In the genomic region with DNA sequence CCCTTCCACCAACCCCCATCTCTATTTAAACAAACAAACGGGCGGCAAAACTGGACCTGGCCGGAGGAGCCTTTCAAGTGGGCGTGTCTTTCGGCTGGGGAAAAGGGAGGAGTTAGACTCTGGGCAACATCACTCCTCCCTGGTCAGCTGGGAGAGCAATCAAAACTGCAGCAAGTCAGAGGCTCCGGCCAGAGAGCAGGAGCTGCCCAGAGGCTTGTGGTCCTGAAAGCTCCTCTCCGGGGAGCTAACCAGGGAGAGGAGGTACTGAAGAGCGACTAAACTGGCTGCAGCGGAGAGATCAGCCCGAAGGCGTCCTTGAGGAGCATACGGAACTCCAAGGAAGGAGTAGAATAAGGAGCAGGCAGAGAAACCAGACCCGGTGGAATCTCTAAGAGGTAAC, we compare ENCODE assay signal across 8 cellular contexts. TPM values are rescaled to one million over a fixed set of nuclear protein-coding genes. Genes with fewer than 3 reads are reported as not detected.
A peak's percentile ranks its signal among the peaks of the same experiment; 100 is the strongest.
DNase-seq lines count a peak whose midpoint lies in the region; ATAC-seq, FAIRE-seq and TF ChIP-seq lines count a peak whose summit lies in the region.

Gene NEUROD4 (plus strand): TSS at position 191 of the 400 bp plus-strand sequence. CDS start 6,466 bp downstream, outside the sequence.

- DNase-seq in Ammon's horn (ENCODE audit: low spot score) (peak; percentile 35), HEK293T (ENCODE audit: extremely low spot score) (peak; percentile 71), Panc1 (ENCODE audit: low read depth, low spot score) (no peak), endothelial cell of umbilical vein (ENCODE audit: low read depth, low spot score) (peak; percentile 54), mucosa of gallbladder (ENCODE audit: low spot score) (peak; percentile 32), NCI-H345 treated with DMSO at 0.1 percent for 48 hours (lab: John Stamatoyannopoulos, UW; ENCODE audit: unreplicated experiment) (no peak)

- POLR2A ChIA-PET in HEK293T (lab: Yijun Ruan, JAX) (no interaction called here), Panc1 (lab: Charles Lee) (interaction anchor here (0.6 kb wide), 1 partner anchor 107 kb away, joined by 6 read pairs; no protein-coding TSS in a partner anchor), endothelial cell of umbilical vein (lab: Charles Lee) (no interaction called here)

- ATAC-seq in Panc1 (peak; percentile 45; the same call in 1 of the 2 replicates), HG02588 (IDR thresholded peaks at IDR 0.05; ENCODE audit: unreplicated experiment) (no peak), HG02642 (IDR thresholded peaks at IDR 0.05; ENCODE audit: poor library complexity, unreplicated experiment) (no peak)

- BruUV-seq in Panc1 (replicated peaks; lab: Mats Ljungman, UMichigan): no TSS peak
- BruUV-seq in endothelial cell of umbilical vein (replicated peaks; lab: Mats Ljungman, UMichigan): no TSS peak

- FAIRE-seq in endothelial cell of umbilical vein (lab: Jason Lieb, UNC): peak; percentile 37

- no peak within 1 kb of the TSS for H2AFZ ChIP-seq in endothelial cell of umbilical vein (ENCODE audit: low read depth, low read length)

- H3K27ac ChIP-seq in Panc1 (ENCODE audit: low read length) (no peak within 1 kb of the TSS), endothelial cell of umbilical vein (ENCODE audit: insufficient read depth, low read depth, low read length) (no peak within 1 kb of the TSS)

- in situ Hi-C loops in Panc1 (cut with HindIII; ENCODE audit: low pct_unique_long_range_greater_than_20kb, low sequenced_read_pairs): no loop called here

- intact Hi-C loops in Panc1 (cut with micrococcal nuclease; ENCODE audit: unreplicated experiment) (no loop called here), endothelial cell of umbilical vein (cut with micrococcal nuclease) (no loop called here)

- TF ChIP-seq CTCF in Panc1 (IDR thresholded peaks at IDR 0.05) (no peak), endothelial cell of umbilical vein (IDR thresholded peaks at IDR 0.05; ENCODE audit: extremely low read depth in 1 of 2, insufficient read depth in 1 of 2, low read depth in 1 of 2, low read length in 2 of 2) (no peak)

- H3K4me1 ChIP-seq in Panc1 (ENCODE audit: control insufficient read depth, insufficient read depth, low read length) (peaks cover 6% of the 10 kb centered on the region; the same call in 1 of the 2 replicates), endothelial cell of umbilical vein (ENCODE audit: control insufficient read depth, extremely low read depth, insufficient read depth, low read length) (no peaks in the 10 kb centered on the region)

- CTCF ChIA-PET in HEK293T (lab: Yijun Ruan, JAX) (no interaction called here), Panc1 (lab: Charles Lee) (no interaction called here), endothelial cell of umbilical vein (lab: Charles Lee) (interaction anchor here (1.3 to 1.7 kb wide), 2 partner anchors 27 to 48 kb away, joined by 8 to 11 read pairs; no protein-coding TSS in a partner anchor)

- no peak within 1 kb of the TSS for H3K4me2 ChIP-seq in endothelial cell of umbilical vein (ENCODE audit: insufficient read depth, low read length)

- H3K9me3 ChIP-seq in Panc1 (ENCODE audit: control insufficient read depth, insufficient read depth, low read depth, low read length) (no peaks in the 10 kb centered on the region), endothelial cell of umbilical vein (replicated peaks; ENCODE audit: control insufficient read depth, insufficient read depth, low read length) (no peaks in the 10 kb centered on the region)

- no peaks in the 10 kb centered on the region for H4K20me1 ChIP-seq in endothelial cell of umbilical vein (replicated peaks; ENCODE audit: control insufficient read depth, extremely low read depth, insufficient read depth, low read length)

- H3K27me3 ChIP-seq in Panc1 (ENCODE audit: control insufficient read depth, insufficient read depth, low read length) (peaks cover 28% of the 10 kb centered on the region), endothelial cell of umbilical vein (ENCODE audit: control insufficient read depth in 2 of 2, insufficient read depth in 2 of 2, low read length in 2 of 2) (no peaks in the 10 kb centered on the region)

- no peak within 1 kb of the TSS for H3K4me3 ChIP-seq in Panc1 (ENCODE audit: low read depth in 2 of 2, low read length in 2 of 2)
- H3K4me3 ChIP-seq in endothelial cell of umbilical vein (replicated peaks in 1 of 3; ENCODE audit: insufficient read depth in 1 of 3, low read depth in 1 of 3, low read length in 3 of 3): no peak within 1 kb of the TSS

- no peaks in the 10 kb centered on the region for H3K79me2 ChIP-seq in endothelial cell of umbilical vein (ENCODE audit: control insufficient read depth, insufficient read depth, low read length)

- H3K36me3 ChIP-seq in Panc1 (ENCODE audit: control insufficient read depth, insufficient read depth, low read length): no peaks in the 10 kb centered on the region
- H3K36me3 ChIP-seq in endothelial cell of umbilical vein (ENCODE audit: control insufficient read depth in 2 of 2, extremely low read depth in 1 of 2, insufficient read depth in 2 of 2, low read length in 2 of 2): no peaks in the 10 kb centered on the region

- no peak for TF ChIP-seq POLR2A in endothelial cell of umbilical vein (IDR thresholded peaks at IDR 0.05; ENCODE audit: low read depth, low read length)

- H3K9me1 ChIP-seq in endothelial cell of umbilical vein (replicated peaks; ENCODE audit: control insufficient read depth, extremely low read depth, insufficient read depth, low read length): no peaks in the 10 kb centered on the region

- no peak within 1 kb of the TSS for H3K9ac ChIP-seq in endothelial cell of umbilical vein (replicated peaks; ENCODE audit: extremely low read depth, insufficient read depth, low read length)

- dilution Hi-C loops in endothelial cell of umbilical vein (cut with MboI; ENCODE audit: extremely low pct_ligation_motif_present, low sequenced_read_pairs): no loop called here

TF ChIP-seq in HEK293T, 16 proteins besides CTCF, POLR2A, EP300 and RAD21:
- TF ChIP-seq TARDBP (IDR thresholded peaks at IDR 0.05): no peak
- TF ChIP-seq PKNOX1 (IDR thresholded peaks at IDR 0.05): 0 out of 2 replicates have a peak, but pooled peaks have one; percentile 37

TF ChIP-seq in endothelial cell of umbilical vein, 7 proteins besides CTCF, POLR2A, EP300 and RAD21:
- TF ChIP-seq, protein P1, sequence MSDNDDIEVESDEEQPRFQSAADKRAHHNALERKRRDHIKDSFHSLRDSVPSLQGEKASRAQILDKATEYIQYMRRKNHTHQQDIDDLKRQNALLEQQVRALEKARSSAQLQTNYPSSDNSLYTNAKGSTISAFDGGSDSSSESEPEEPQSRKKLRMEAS (IDR thresholded peaks at IDR 0.05; ENCODE audit: insufficient read depth, insufficient read length): no peak
- TF ChIP-seq GATA2 (IDR thresholded peaks at IDR 0.05; ENCODE audit: insufficient read depth, insufficient read length, low read depth, low read length): no peak

RNA-seq across cellular contexts. Expression of gene NEUROD4, which starts in this region (rescaled TPM):
- total RNA-seq in Panc1 (2021; ENCODE audit: unreplicated experiment): not detected
- not detected for polyA plus RNA-seq in Panc1 (2012; ENCODE audit: insufficient read length)
- total RNA-seq in endothelial cell of umbilical vein: not detected in 2 replicates
- polyA plus RNA-seq in endothelial cell of umbilical vein: not detected in 2 replicates
- polyA plus RNA-seq in endothelial cell of umbilical vein (2011; cell fraction: cytosol; rRNA removed): not detected in 2 replicates
- not detected in 2 replicates for polyA plus RNA-seq in endothelial cell of umbilical vein (2011; cell fraction: nucleus; rRNA removed)
- not detected in 2 replicates for polyA plus RNA-seq in endothelial cell of umbilical vein (2012)
- not detected in 2 replicates for polyA minus RNA-seq in endothelial cell of umbilical vein
- not detected for polyA minus RNA-seq in endothelial cell of umbilical vein (2011; cell fraction: cytosol; rRNA and poly(A)+ RNA removed)
- polyA minus RNA-seq in endothelial cell of umbilical vein (2011; cell fraction: nucleus; rRNA and poly(A)+ RNA removed): not detected in 2 replicates
- total RNA-seq in mucosa of gallbladder: not detected

Comparison
In these comparisons a context has a peak if more than half of its experiments do, and no peak if none do; other contexts are left out.
1. Peak in ATAC-seq in Panc1; RNA of the gene not detected or under 1 TPM.
2. Peak in DNase-seq in endothelial cell of umbilical vein; RNA of the gene not detected or under 1 TPM.
3. Peak in DNase-seq in mucosa of gallbladder; RNA of the gene not detected or under 1 TPM.
4. DNase-seq: peak in Ammon's horn (single experiment) and HEK293T (single experiment); none in Panc1 (single experiment) and NCI-H345 treated with DMSO at 0.1 percent for 48 hours (single experiment).